1 cellular context compared by ENCODE assay signal in genomic region chr1:6399294-6399693, GRCh38.
TF ChIP-seq lines count a peak whose summit lies in the region.

No MANE protein-coding gene starts in this region.

TF ChIP-seq in H1, 55 proteins besides CTCF, POLR2A, EP300 and RAD21:
- TF ChIP-seq HDAC2 (IDR thresholded peaks at IDR 0.05; ENCODE audit: borderline replicate concordance in 1 of 2, low read depth in 2 of 2, low read length in 2 of 2) (no peak), ZNF274 (IDR thresholded peaks at IDR 0.05; ENCODE audit: borderline replicate concordance, extremely low read depth, low read length) (no peak), SRF (IDR thresholded peaks at IDR 0.05; ENCODE audit: low read depth, low read length) (no peak), ATF3 (IDR thresholded peaks at IDR 0.05; ENCODE audit: insufficient read depth, low read depth, low read length) (no peak), JUN (IDR thresholded peaks at IDR 0.05; ENCODE audit: low read depth, low read length) (no peak), KDM5A (IDR thresholded peaks at IDR 0.05; ENCODE audit: low read length) (no peak), TAF1 (IDR thresholded peaks at IDR 0.05; ENCODE audit: low read depth, low read length) (no peak), CTBP2 (IDR thresholded peaks at IDR 0.05; ENCODE audit: borderline replicate concordance, insufficient read depth, insufficient read length, low read length) (no peak), RFX5 (IDR thresholded peaks at IDR 0.05; ENCODE audit: borderline replicate concordance, low read depth, low read length) (no peak)
